ENCODE assay signal across 8 cellular contexts in genomic region chr2:181954538-181954883, GRCh38. TPM values are rescaled to one million over a fixed set of nuclear protein-coding genes. Genes with fewer than 3 reads are reported as not detected.
DNase-seq lines count a peak whose midpoint lies in the region; ATAC-seq and TF ChIP-seq lines count a peak whose summit lies in the region.

No MANE protein-coding gene starts in this region.

- H3K9me3 Mint-ChIP-seq in brain, result no peaks in the 10 kb centered on the region
- H3K9me3 Mint-ChIP-seq in natural killer cell treated with Interleukin-12 subunit alpha and Interleukin-12 subunit beta and Interleukin-15 and Interleukin-18, amount 100 ng/mL, for 72 hours, result no peaks in the 10 kb centered on the region

- H3K36me3 Mint-ChIP-seq in brain, result no peaks in the 10 kb centered on the region
- no peaks in the 10 kb centered on the region for H3K36me3 Mint-ChIP-seq in natural killer cell treated with Interleukin-12 subunit alpha and Interleukin-12 subunit beta and Interleukin-15 and Interleukin-18, amount 100 ng/mL, for 72 hours

- no peak for TF ChIP-seq CTCF in brain (conservative IDR thresholded peaks at IDR 0.05)

- DNase-seq in natural killer cell treated with Interleukin-12 subunit alpha and Interleukin-12 subunit beta and Interleukin-15 and Interleukin-18, amount 100 ng/mL, for 72 hours (ENCODE audit: low spot score), result no peak
- no peak for DNase-seq in iPS-NIHi7 (ENCODE audit: extremely low spot score)
- no peak for DNase-seq in NCI-H1436 treated with DMSO at 0.1 percent for 48 hours (lab: John Stamatoyannopoulos, UW)

- H3K4me1 Mint-ChIP-seq in brain, result peaks cover 20% of the 10 kb centered on the region
- H3K4me1 Mint-ChIP-seq in natural killer cell treated with Interleukin-12 subunit alpha and Interleukin-12 subunit beta and Interleukin-15 and Interleukin-18, amount 100 ng/mL, for 72 hours (ENCODE audit: low read depth in 2 of 2), result peaks cover 0 to 12% of the 10 kb centered on the region in 2 donors

- no peaks in the 10 kb centered on the region for H3K27me3 Mint-ChIP-seq in brain
- H3K27me3 Mint-ChIP-seq in natural killer cell treated with Interleukin-12 subunit alpha and Interleukin-12 subunit beta and Interleukin-15 and Interleukin-18, amount 100 ng/mL, for 72 hours, result peaks cover 12 to 18% of the 10 kb centered on the region in 2 donors

- ATAC-seq in GM18498 (IDR thresholded peaks at IDR 0.05; ENCODE audit: unreplicated experiment), result peak; percentile 16
- ATAC-seq in HG03159 (IDR thresholded peaks at IDR 0.05; ENCODE audit: unreplicated experiment), result peak; percentile 4
- ATAC-seq in natural killer cell treated with Interleukin-12 subunit alpha and Interleukin-12 subunit beta and Interleukin-15 and Interleukin-18, amount 100 ng/mL, for 72 hours, result no peak
- ATAC-seq in HG02938 (IDR thresholded peaks at IDR 0.05; ENCODE audit: unreplicated experiment), result no peak
- ATAC-seq in esophagus mucosa, result no peak

- peak overlapping the region in 1 of 5 experiments; percentile 40 for H3K27ac Mint-ChIP-seq in brain
- H3K27ac Mint-ChIP-seq in natural killer cell treated with Interleukin-12 subunit alpha and Interleukin-12 subunit beta and Interleukin-15 and Interleukin-18, amount 100 ng/mL, for 72 hours, result no peak overlapping the region

- peak overlapping the region in 4 of 5 experiments; percentile 76 to 84 (median 80) for H3K4me3 Mint-ChIP-seq in brain
- H3K4me3 Mint-ChIP-seq in natural killer cell treated with Interleukin-12 subunit alpha and Interleukin-12 subunit beta and Interleukin-15 and Interleukin-18, amount 100 ng/mL, for 72 hours, result peak overlapping the region; percentile 14

RNA-seq across cellular contexts. Expression of gene PPP1R1C, which starts 31.1 kb away (rescaled TPM):
- polyA plus RNA-seq in brain (ENCODE audit: insufficient read depth, low read depth, low replicate concordance), result 7.2 TPM
- not detected for total RNA-seq in natural killer cell treated with Interleukin-12 subunit alpha and Interleukin-12 subunit beta and Interleukin-15 and Interleukin-18, amount 100 ng/mL, for 72 hours
- total RNA-seq in esophagus mucosa, result 1.8 TPM

Comparison
In these comparisons a context has a peak if more than half of its experiments do, and no peak if none do; other contexts are left out.
1. ATAC-seq: peak in GM18498 (single experiment) and HG03159 (single experiment); none in natural killer cell treated with Interleukin-12 subunit alpha and Interleukin-12 subunit beta and Interleukin-15 and Interleukin-18, amount 100 ng/mL, for 72 hours (0 of 2), HG02938 (single experiment) and esophagus mucosa (single experiment).